23 cellular contexts compared by ENCODE assay signal in genomic region chr5:3522491-3522890, GRCh38.
DNase-seq lines count a peak whose midpoint lies in the region; ATAC-seq lines count a peak whose summit lies in the region.
"Had no signal": no experiment of that assay in that cellular context is flagged by ENCODE, and none has a peak within 500 bp of the region (broad histone marks: within the 10 kb centered on the region; RNA-seq: fewer than 3 reads in every experiment).

No MANE protein-coding gene starts in this region.

- no peak for ATAC-seq in HG03095 (IDR thresholded peaks at IDR 0.05; ENCODE audit: unreplicated experiment)
- ATAC-seq: A549; CD8-positive, alpha-beta T cell had no signal

- peak; percentile 18 for DNase-seq in ecto neural progenitor cell (ENCODE audit: low spot score)
- DNase-seq: 8988T; ACHN; AML-193; BE2C; C1 segment of cervical spinal cord; Caco-2; Calu3; CD4-positive, alpha-beta memory T cell; CD4-positive, alpha-beta T cell; CD4-positive, CD25-positive, alpha-beta regulatory T cell; CD8-positive, alpha-beta memory T cell; CD8-positive, alpha-beta T cell; COR-L47; DMS 273 treated with DMSO at 0.1 percent for 48 hours; DMS153; DMS53; DMS79; DMS79 treated with DMSO at 0.1 percent for 48 hours; DND-41; EL had no signal
